Comparison of ENCODE assay signal across 9 cellular contexts in genomic region chr3:8607285-8608040, GRCh38. TPM values are rescaled to one million over a fixed set of nuclear protein-coding genes. Genes with fewer than 3 reads are reported as not detected.
DNase-seq lines count a peak whose midpoint lies in the region; ATAC-seq and TF ChIP-seq lines count a peak whose summit lies in the region.
"Had no signal": no experiment of that assay in that cellular context is flagged by ENCODE, and none has a peak within 500 bp of the region (broad histone marks: within the 10 kb centered on the region; RNA-seq: fewer than 3 reads in every experiment).

No MANE protein-coding gene starts in this region.

- ATAC-seq in natural killer cell treated with Interleukin-12 subunit alpha and Interleukin-12 subunit beta and Interleukin-15 and Interleukin-18, amount 100 ng/mL, for 72 hours: peak; percentile 15 to 22
- ATAC-seq in natural killer cell (no peak), GM19328 (IDR thresholded peaks at IDR 0.05; ENCODE audit: unreplicated experiment) (no peak), GM18907 (IDR thresholded peaks at IDR 0.05; ENCODE audit: unreplicated experiment) (no peak)
- ATAC-seq in activated CD4-positive, CD25-positive, alpha-beta regulatory T cell treated with anti-CD3 and anti-CD28 coated beads, Interleukin-2, amount 50 U/mL, for 24 hours: no peak

- no peak overlapping the region for H3K4me3 Mint-ChIP-seq in natural killer cell treated with Interleukin-12 subunit alpha and Interleukin-12 subunit beta and Interleukin-15 and Interleukin-18, amount 100 ng/mL, for 72 hours
- H3K4me3 Mint-ChIP-seq in natural killer cell: no peak overlapping the region
- H3K4me3 Mint-ChIP-seq: activated naive CD8-positive, alpha-beta T cell had no signal

- H3K36me3 Mint-ChIP-seq in natural killer cell treated with Interleukin-12 subunit alpha and Interleukin-12 subunit beta and Interleukin-15 and Interleukin-18, amount 100 ng/mL, for 72 hours: no peaks in the 10 kb centered on the region
- no peaks in the 10 kb centered on the region for H3K36me3 Mint-ChIP-seq in natural killer cell
- H3K36me3 Mint-ChIP-seq: activated naive CD8-positive, alpha-beta T cell had no signal

- no peaks in the 10 kb centered on the region for H3K4me1 Mint-ChIP-seq in natural killer cell treated with Interleukin-12 subunit alpha and Interleukin-12 subunit beta and Interleukin-15 and Interleukin-18, amount 100 ng/mL, for 72 hours (ENCODE audit: low read depth in 2 of 2)
- no peaks in the 10 kb centered on the region for H3K4me1 Mint-ChIP-seq in natural killer cell

- peaks cover 7 to 9% of the 10 kb centered on the region in 2 donors for H3K27me3 Mint-ChIP-seq in natural killer cell treated with Interleukin-12 subunit alpha and Interleukin-12 subunit beta and Interleukin-15 and Interleukin-18, amount 100 ng/mL, for 72 hours
- H3K27me3 Mint-ChIP-seq in natural killer cell (ENCODE audit: low read depth in 2 of 2): peaks cover 6 to 7% of the 10 kb centered on the region in 2 donors

- DNase-seq in natural killer cell treated with Interleukin-12 subunit alpha and Interleukin-12 subunit beta and Interleukin-15 and Interleukin-18, amount 100 ng/mL, for 72 hours (ENCODE audit: low spot score): no peak
- DNase-seq in natural killer cell (no peak), RKO (ENCODE audit: low spot score) (peak; percentile 9), fibroblast of the aortic adventitia (ENCODE audit: low read depth) (peak; percentile 93), non-pigmented ciliary epithelial cell (ENCODE audit: low read depth) (peak; percentile 43)

- H3K27ac Mint-ChIP-seq in natural killer cell treated with Interleukin-12 subunit alpha and Interleukin-12 subunit beta and Interleukin-15 and Interleukin-18, amount 100 ng/mL, for 72 hours: no peak overlapping the region
- no peak overlapping the region for H3K27ac Mint-ChIP-seq in natural killer cell
- H3K27ac Mint-ChIP-seq: activated naive CD8-positive, alpha-beta T cell had no signal

- no peaks in the 10 kb centered on the region for H3K9me3 Mint-ChIP-seq in natural killer cell treated with Interleukin-12 subunit alpha and Interleukin-12 subunit beta and Interleukin-15 and Interleukin-18, amount 100 ng/mL, for 72 hours
- no peaks in the 10 kb centered on the region for H3K9me3 Mint-ChIP-seq in natural killer cell

- intact Hi-C loops in natural killer cell (cut with micrococcal nuclease): no loop called here

- H3K4me3 ChIP-seq in fibroblast of the aortic adventitia (ENCODE audit: low read depth, low read length): no peak overlapping the region

- TF ChIP-seq CTCF in natural killer cell (IDR thresholded peaks at IDR 0.05): no peak
- TF ChIP-seq CTCF in fibroblast of the aortic adventitia (IDR thresholded peaks at IDR 0.05; ENCODE audit: insufficient read depth, low read length): peak; percentile 82

RNA-seq across cellular contexts. Expression of gene SSUH2, which starts 37.1 kb away (rescaled TPM):
- total RNA-seq in natural killer cell treated with Interleukin-12 subunit alpha and Interleukin-12 subunit beta and Interleukin-15 and Interleukin-18, amount 100 ng/mL, for 72 hours: not detected
- total RNA-seq in natural killer cell: not detected
- not detected in 2 replicates for total RNA-seq in fibroblast of the aortic adventitia (ENCODE audit: low replicate concordance)

Comparison
In these comparisons a context has a peak if more than half of its experiments do, and no peak if none do; other contexts are left out.
1. ATAC-seq: peak in natural killer cell treated with Interleukin-12 subunit alpha and Interleukin-12 subunit beta and Interleukin-15 and Interleukin-18, amount 100 ng/mL, for 72 hours (2 of 2); none in natural killer cell (0 of 3), GM19328 (single experiment), GM18907 (single experiment) and activated CD4-positive, CD25-positive, alpha-beta regulatory T cell treated with anti-CD3 and anti-CD28 coated beads, Interleukin-2, amount 50 U/mL, for 24 hours (0 of 2).
2. DNase-seq: peak in RKO (single experiment), fibroblast of the aortic adventitia (single experiment) and non-pigmented ciliary epithelial cell (single experiment); none in natural killer cell treated with Interleukin-12 subunit alpha and Interleukin-12 subunit beta and Interleukin-15 and Interleukin-18, amount 100 ng/mL, for 72 hours (single experiment) and natural killer cell (single experiment).